In the genomic region with DNA sequence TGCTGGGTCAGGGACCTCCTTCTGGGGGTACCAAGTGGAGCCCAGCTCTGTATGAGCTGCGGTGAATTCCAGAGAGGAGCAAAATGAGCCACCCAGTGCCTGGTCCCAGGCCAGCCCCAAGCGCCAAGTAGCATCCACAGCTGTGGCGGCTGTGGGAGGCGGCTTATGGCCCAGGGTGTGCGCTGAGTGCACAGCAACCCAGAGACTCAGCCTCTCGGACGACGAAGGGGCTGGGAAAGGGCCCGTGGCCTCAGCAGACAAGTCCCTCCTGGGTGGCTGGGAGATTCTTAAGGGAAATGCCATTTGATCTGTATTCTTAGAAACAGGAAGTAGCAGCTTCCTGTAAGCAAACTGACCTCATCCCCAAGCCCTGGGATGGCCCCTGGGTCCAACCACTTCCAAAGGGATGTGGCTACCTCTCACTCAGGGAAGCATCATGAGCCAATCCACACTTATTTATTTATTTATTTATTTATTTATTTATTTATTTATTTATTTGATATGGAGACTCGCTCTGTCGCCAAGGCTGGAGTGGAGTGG, we compare ENCODE assay signal across 13 cellular contexts. TPM values are rescaled to one million over a fixed set of nuclear protein-coding genes. Genes with fewer than 3 reads are reported as not detected.
DNase-seq lines count a peak whose midpoint lies in the region; ATAC-seq, FAIRE-seq and TF ChIP-seq lines count a peak whose summit lies in the region.
"Had no signal": no experiment of that assay in that cellular context is flagged by ENCODE, and none has a peak within 500 bp of the region (broad histone marks: within the 10 kb centered on the region; RNA-seq: fewer than 3 reads in every experiment).

No MANE protein-coding gene starts in this region.

- peak in 3 of 4 donors; percentile 8 to 48 (median 37) for ATAC-seq in pancreas
- ATAC-seq in stimulated activated effector memory CD8-positive, alpha-beta T cell treated with anti-CD3 and anti-CD28 coated beads, Interleukin-12 subunit alpha, Interleukin-12 subunit beta, amount 100 ng/mL, for 72 hours = no peak

- H3K27me3 Mint-ChIP-seq in T-helper 2 cell treated with Interferon-gamma antibody and Interleukin-4, amounts not matched to agents 5 μg/mL and 100 μg/mL, for 36 hours (ENCODE audit: low read depth) = peaks cover 2% of the 10 kb centered on the region

- H3K36me3 ChIP-seq in pancreas (no peaks in the 10 kb centered on the region), OCI-LY7 (ENCODE audit: insufficient read depth, low read length) (no peaks in the 10 kb centered on the region)

- H3K4me1 ChIP-seq in pancreas = peaks cover 0 to 6% (median 0%) of the 10 kb centered on the region in 3 donors
- H3K4me1 ChIP-seq in OCI-LY7 (ENCODE audit: insufficient read depth, low read length, poor library complexity, severe bottlenecking) = peaks cover 30% of the 10 kb centered on the region

- H3K79me2 ChIP-seq in OCI-LY7 (ENCODE audit: insufficient read depth, low read depth, low read length) = no peaks in the 10 kb centered on the region

- no peaks in the 10 kb centered on the region for H3K36me3 Mint-ChIP-seq in stimulated activated effector memory CD8-positive, alpha-beta T cell treated with anti-CD3 and anti-CD28 coated beads, Interleukin-12 subunit alpha, Interleukin-12 subunit beta, amount 100 ng/mL, for 72 hours
- H3K36me3 Mint-ChIP-seq in T-helper 2 cell treated with Interferon-gamma antibody and Interleukin-4, amounts not matched to agents 5 μg/mL and 100 μg/mL, for 36 hours (ENCODE audit: low read depth) = no peaks in the 10 kb centered on the region

- H2AFZ ChIP-seq in OCI-LY7 (ENCODE audit: low read length) = no peak overlapping the region

- no peaks in the 10 kb centered on the region for H3K9me2 ChIP-seq in OCI-LY7 (ENCODE audit: insufficient read depth, low read length)

- 76 to 84% methylated on average over 9 to 11 of the region's 11 CpGs for WGBS in pancreas, 2 donors

- TF ChIP-seq CTCF in pancreas (IDR thresholded peaks at IDR 0.05) (no peak), OCI-LY7 (conservative IDR thresholded peaks at IDR 0.05; ENCODE audit: low read length) (no peak)

- H3K4me3 Mint-ChIP-seq in stimulated activated effector memory CD8-positive, alpha-beta T cell treated with anti-CD3 and anti-CD28 coated beads, Interleukin-12 subunit alpha, Interleukin-12 subunit beta, amount 100 ng/mL, for 72 hours = no peak overlapping the region
- no peak overlapping the region for H3K4me3 Mint-ChIP-seq in T-helper 2 cell treated with Interferon-gamma antibody and Interleukin-4, amounts not matched to agents 5 μg/mL and 100 μg/mL, for 36 hours
- H3K4me3 Mint-ChIP-seq: activated B cell treated with CpG ODN at 0.5 μM for 24 hours had no signal

- H3K27me3 ChIP-seq in pancreas = no peaks in the 10 kb centered on the region

- H3K4me2 ChIP-seq in OCI-LY7 (ENCODE audit: low read length) = no peak overlapping the region

- H3K9me3 Mint-ChIP-seq in stimulated activated effector memory CD8-positive, alpha-beta T cell treated with anti-CD3 and anti-CD28 coated beads, Interleukin-12 subunit alpha, Interleukin-12 subunit beta, amount 100 ng/mL, for 72 hours = no peaks in the 10 kb centered on the region
- no peaks in the 10 kb centered on the region for H3K9me3 Mint-ChIP-seq in T-helper 2 cell treated with Interferon-gamma antibody and Interleukin-4, amounts not matched to agents 5 μg/mL and 100 μg/mL, for 36 hours
- H3K9me3 Mint-ChIP-seq: activated B cell treated with CpG ODN at 0.5 μM for 24 hours had no signal

- CTCF ChIA-PET in OCI-LY7 (lab: Charles Lee; ENCODE audit: unreplicated experiment) = no interaction called here

- DNase-seq in HCEC 1CT = peak; percentile 52
- DNase-seq in RPMI7951 (ENCODE audit: low read depth) = peak; percentile 11
- DNase-seq in glomerular visceral epithelial cell (ENCODE audit: extremely low spot score) = peak; percentile 32
- peak in 3 of 6 donors; percentile 19 to 58 (median 48) for DNase-seq in pancreas
- DNase-seq in stimulated activated effector memory CD8-positive, alpha-beta T cell treated with anti-CD3 and anti-CD28 coated beads, Interleukin-12 subunit alpha, Interleukin-12 subunit beta, amount 100 ng/mL, for 72 hours (ENCODE audit: low spot score in 2 of 2) = no peak
- no peak for DNase-seq in NCI-H187 (lab: John Stamatoyannopoulos, UW)
- DNase-seq in OCI-LY7 (ENCODE audit: low spot score) = no peak
- DNase-seq in T-helper 2 cell treated with Interferon-gamma antibody and Interleukin-4, amounts not matched to agents 5 μg/mL and 100 μg/mL, for 36 hours (ENCODE audit: low spot score) = no peak
- DNase-seq: activated B cell treated with CpG ODN at 0.5 μM for 24 hours; activated naive CD4-positive, alpha-beta T cell treated with Interleukin-2 at 50 U/mL for 16 hours; effector CD4-positive, alpha-beta T cell; GDM1; NCI-H82 had no signal

- intact Hi-C loops in pancreas (cut with DNase I) (no loop called here), OCI-LY7 (cut with micrococcal nuclease; ENCODE audit: unreplicated experiment) (no loop called here)

- H3K4me3 ChIP-seq in pancreas (no peak overlapping the region), OCI-LY7 (ENCODE audit: low read depth, low read length, poor library complexity, severe bottlenecking) (no peak overlapping the region)

- H4K20me1 ChIP-seq in OCI-LY7 (ENCODE audit: insufficient read depth, low read length) = no peaks in the 10 kb centered on the region

- no peak overlapping the region for H3K27ac Mint-ChIP-seq in stimulated activated effector memory CD8-positive, alpha-beta T cell treated with anti-CD3 and anti-CD28 coated beads, Interleukin-12 subunit alpha, Interleukin-12 subunit beta, amount 100 ng/mL, for 72 hours
- H3K27ac Mint-ChIP-seq in T-helper 2 cell treated with Interferon-gamma antibody and Interleukin-4, amounts not matched to agents 5 μg/mL and 100 μg/mL, for 36 hours = no peak overlapping the region
- H3K27ac Mint-ChIP-seq: activated B cell treated with CpG ODN at 0.5 μM for 24 hours had no signal

- H3K4me1 Mint-ChIP-seq in stimulated activated effector memory CD8-positive, alpha-beta T cell treated with anti-CD3 and anti-CD28 coated beads, Interleukin-12 subunit alpha, Interleukin-12 subunit beta, amount 100 ng/mL, for 72 hours = peaks cover 6% of the 10 kb centered on the region
- peaks cover 7% of the 10 kb centered on the region for H3K4me1 Mint-ChIP-seq in T-helper 2 cell treated with Interferon-gamma antibody and Interleukin-4, amounts not matched to agents 5 μg/mL and 100 μg/mL, for 36 hours (ENCODE audit: low read depth)

- POLR2A ChIA-PET in OCI-LY7 (lab: Charles Lee) = interaction anchor here (0.6 kb wide), 1 partner anchor 143 kb away, joined by 3 read pairs; no protein-coding TSS in a partner anchor

- H3K9me3 ChIP-seq in pancreas (no peaks in the 10 kb centered on the region), OCI-LY7 (ENCODE audit: low read length) (no peaks in the 10 kb centered on the region)

- H3K27ac ChIP-seq in pancreas = no peak overlapping the region
- H3K27ac ChIP-seq in OCI-LY7 (ENCODE audit: low read depth, low read length, poor library complexity, severe bottlenecking) = no peak overlapping the region

- FAIRE-seq in pancreas (lab: Jason Lieb, UNC) = no peak

- BruUV-seq in OCI-LY7 (replicated peaks; lab: Mats Ljungman, UMichigan) = no TSS peak

RNA-seq across cellular contexts. Expression of a gene that starts 19.8 kb away (rescaled TPM):
- total RNA-seq in RPMI7951 (2014; rRNA removed; shearing (Covaris generic)) = 0.59 and 0.96 TPM in 2 replicates
- total RNA-seq in pancreas = 10 to 100 TPM; 17.8 to 60.3 (median 35.1) TPM
- polyA plus RNA-seq in pancreas = 10 to 100 TPM; 52.9 to 67.7 TPM
- total RNA-seq in OCI-LY7 (2014; rRNA removed; shearing (Covaris generic)) = 84.0 and 108 TPM in 2 replicates
- 322 and 353 TPM in 2 replicates for total RNA-seq in OCI-LY7 (2022)

Comparison
In these comparisons a context has a peak if more than half of its experiments do, and no peak if none do; other contexts are left out.
1. DNase-seq: peak in HCEC 1CT (single experiment), RPMI7951 (single experiment) and glomerular visceral epithelial cell (single experiment); none in stimulated activated effector memory CD8-positive, alpha-beta T cell treated with anti-CD3 and anti-CD28 coated beads, Interleukin-12 subunit alpha, Interleukin-12 subunit beta, amount 100 ng/mL, for 72 hours (0 of 2), NCI-H187 (0 of 2), OCI-LY7 (single experiment) and T-helper 2 cell treated with Interferon-gamma antibody and Interleukin-4, amounts not matched to agents 5 μg/mL and 100 μg/mL, for 36 hours (single experiment).